1 cellular context compared by ENCODE assay signal in the genomic region with DNA sequence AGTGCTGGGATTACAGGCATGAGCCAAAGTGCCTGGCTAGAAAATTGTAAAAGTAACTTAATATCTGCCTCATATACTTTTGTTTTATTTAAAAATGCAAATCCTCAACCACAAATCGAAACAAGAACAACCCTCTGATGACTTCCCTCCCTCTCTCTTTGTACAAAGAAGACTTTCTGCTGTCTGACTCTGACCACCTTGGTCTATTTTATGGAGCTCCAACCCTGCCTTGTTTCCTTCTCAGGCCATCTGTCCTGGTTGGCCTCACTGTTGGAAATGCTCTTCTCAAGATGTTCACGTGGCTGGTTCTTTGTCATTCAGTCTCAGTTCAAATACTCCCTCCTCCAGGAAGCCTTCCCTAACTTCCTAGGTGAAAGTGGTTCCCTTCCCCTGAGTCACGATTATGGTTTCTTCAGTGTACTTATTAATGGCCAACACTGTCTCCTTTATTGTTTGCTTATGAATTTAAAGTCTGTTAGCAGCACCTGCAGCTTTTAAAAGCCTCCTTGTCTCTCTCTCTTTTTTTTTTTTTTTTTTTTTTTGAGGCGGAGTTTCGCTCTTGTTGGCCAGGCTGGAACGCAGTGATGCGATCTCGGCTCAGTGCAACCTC.
TF ChIP-seq lines count a peak whose summit lies in the region.

No MANE protein-coding gene starts in this region.

TF ChIP-seq in H1, 55 proteins besides CTCF, POLR2A, EP300 and RAD21:
- TF ChIP-seq ASH2L (IDR thresholded peaks at IDR 0.05; ENCODE audit: low read length) = no peak
- TF ChIP-seq, protein P1, sequence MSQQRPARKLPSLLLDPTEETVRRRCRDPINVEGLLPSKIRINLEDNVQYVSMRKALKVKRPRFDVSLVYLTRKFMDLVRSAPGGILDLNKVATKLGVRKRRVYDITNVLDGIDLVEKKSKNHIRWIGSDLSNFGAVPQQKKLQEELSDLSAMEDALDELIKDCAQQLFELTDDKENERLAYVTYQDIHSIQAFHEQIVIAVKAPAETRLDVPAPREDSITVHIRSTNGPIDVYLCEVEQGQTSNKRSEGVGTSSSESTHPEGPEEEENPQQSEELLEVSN (IDR thresholded peaks at IDR 0.05) = 0 out of 2 replicates have a peak, but pooled peaks have one; percentile 17
- no peak for TF ChIP-seq BRCA1 (IDR thresholded peaks at IDR 0.05; ENCODE audit: low read depth, low read length)
- TF ChIP-seq, protein P2, sequence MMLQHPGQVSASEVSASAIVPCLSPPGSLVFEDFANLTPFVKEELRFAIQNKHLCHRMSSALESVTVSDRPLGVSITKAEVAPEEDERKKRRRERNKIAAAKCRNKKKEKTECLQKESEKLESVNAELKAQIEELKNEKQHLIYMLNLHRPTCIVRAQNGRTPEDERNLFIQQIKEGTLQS (IDR thresholded peaks at IDR 0.05; ENCODE audit: insufficient read depth, low read depth, low read length) = no peak
- TF ChIP-seq CBX8 (IDR thresholded peaks at IDR 0.05; ENCODE audit: borderline replicate concordance, low read depth, low read length) = no peak
- TF ChIP-seq, protein P3, sequence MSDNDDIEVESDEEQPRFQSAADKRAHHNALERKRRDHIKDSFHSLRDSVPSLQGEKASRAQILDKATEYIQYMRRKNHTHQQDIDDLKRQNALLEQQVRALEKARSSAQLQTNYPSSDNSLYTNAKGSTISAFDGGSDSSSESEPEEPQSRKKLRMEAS (IDR thresholded peaks at IDR 0.05) = peak; percentile 23; the same call in 1 of the 2 replicates
